Comparison of ENCODE assay signal across 1 cellular context in the genomic region with DNA sequence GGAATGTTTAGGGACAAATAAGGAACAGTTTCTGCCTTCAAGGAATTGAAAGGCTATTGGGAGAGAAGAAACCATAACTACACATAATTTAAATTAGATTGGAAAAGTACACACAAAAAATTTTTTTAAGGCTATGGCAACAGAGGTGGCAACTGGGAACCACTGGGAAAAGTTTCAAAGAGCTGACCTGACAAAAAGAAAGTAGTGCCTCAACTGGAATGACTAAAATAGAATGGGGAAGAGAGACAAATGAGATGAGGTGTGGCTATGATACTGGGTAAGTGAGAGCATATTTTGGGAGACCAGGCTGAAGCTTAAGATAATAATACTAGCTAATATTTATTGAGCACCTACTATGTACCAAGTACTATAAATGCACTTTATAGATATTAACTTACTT.
TF ChIP-seq lines count a peak whose summit lies in the region.

No MANE protein-coding gene starts in this region.

TF ChIP-seq in K562, 482 proteins besides CTCF, POLR2A, EP300 and RAD21:
- TF ChIP-seq MYNN (IDR thresholded peaks at IDR 0.05) (no peak), MYNN (CRISPR knock-in tag; IDR thresholded peaks at IDR 0.05) (no peak), ZNF316 (IDR thresholded peaks at IDR 0.05) (peak; percentile 58), C11orf30 (IDR thresholded peaks at IDR 0.05; ENCODE audit: low read depth) (peak; percentile 29; the same call in 1 of the 2 replicates), RBM25 (IDR thresholded peaks at IDR 0.05; ENCODE audit: low read depth, low read length, severe bottlenecking) (peak; percentile 25)
